In genomic region chr15:57124036-57124435, GRCh38 we compare ENCODE assay signal across 34 cellular contexts.
A peak's percentile ranks its signal among the peaks of the same experiment; 100 is the strongest.
DNase-seq lines count a peak whose midpoint lies in the region; ATAC-seq and TF ChIP-seq lines count a peak whose summit lies in the region.
"Had no signal": no experiment of that assay in that cellular context is flagged by ENCODE, and none has a peak within 500 bp of the region (broad histone marks: within the 10 kb centered on the region; RNA-seq: fewer than 3 reads in every experiment).

No MANE protein-coding gene starts in this region.

- H3K4me2 ChIP-seq in H9 (ENCODE audit: insufficient read depth, insufficient read length, low read length) = no peak overlapping the region
- H3K4me2 ChIP-seq: A549, BLaER1 had no signal

- H4K5ac ChIP-seq in H9 (ENCODE audit: insufficient read length, low read depth, low read length) = no peak overlapping the region

- CTCF ChIA-PET in WTC11 (lab: Charles Lee) = interaction anchor here (0.5 to 1.7 kb wide), 3 partner anchors 15 to 1038 kb away, joined by 3 to 8 read pairs (median 3); no protein-coding TSS in a partner anchor
- CTCF ChIA-PET in activated CD4-positive, alpha-beta memory T cell treated with anti-CD3 and anti-CD28 coated beads, Interleukin-2, amount 10 ng/mL, durations not matched to agents 7 days and 5 days (lab: Charles Lee) = no interaction called here

- no peak overlapping the region for H2BK20ac ChIP-seq in H9 (ENCODE audit: low read depth, low read length, poor library complexity, severe bottlenecking)

- no peak overlapping the region for H3K14ac ChIP-seq in H9 (ENCODE audit: insufficient read depth, low read length)

- H4K91ac ChIP-seq in H9 (ENCODE audit: insufficient read length, low read depth, low read length) = no peak overlapping the region

- peaks cover 3% of the 10 kb centered on the region for H3K4me1 ChIP-seq in H9 (ENCODE audit: insufficient read depth, low read length)
- H3K4me1 ChIP-seq in ovary (ENCODE audit: insufficient read depth) = no peaks in the 10 kb centered on the region
- H3K4me1 ChIP-seq: Caco-2 had no signal

- no peak for TF ChIP-seq POLR2A in ovary (IDR thresholded peaks at IDR 0.05)

- H2BK12ac ChIP-seq in H9 (ENCODE audit: insufficient read length, low read depth, low read length) = no peak overlapping the region

- H3K4me1 Mint-ChIP-seq in H9 (peaks cover 25 to 29% of the 10 kb centered on the region in 2 experiments), WTC11 (peaks cover 45% of the 10 kb centered on the region)
- peaks cover 19% of the 10 kb centered on the region for H3K4me1 Mint-ChIP-seq in activated CD4-positive, alpha-beta memory T cell treated with anti-CD3 and anti-CD28 coated beads, Interleukin-2, amount 10 ng/mL, durations not matched to agents 7 days and 5 days

- no peak for ATAC-seq in WTC11
- ATAC-seq: A549; CD8-positive, alpha-beta T cell had no signal

- H3K36me3 ChIP-seq in ovary = no peaks in the 10 kb centered on the region

- POLR2A ChIA-PET in WTC11 (lab: Charles Lee) = no interaction called here
- POLR2A ChIA-PET in activated CD4-positive, alpha-beta memory T cell treated with anti-CD3 and anti-CD28 coated beads, Interleukin-2, amount 10 ng/mL, durations not matched to agents 7 days and 5 days (lab: Charles Lee) = no interaction called here

- no peak overlapping the region for H4K8ac ChIP-seq in H9 (replicated peaks; ENCODE audit: insufficient read length, low read depth, low read length)

- H3K27me3 ChIP-seq in H9 (ENCODE audit: insufficient read depth, low read length) (no peaks in the 10 kb centered on the region), ovary (no peaks in the 10 kb centered on the region)
- H3K27me3 ChIP-seq: BE2C; BLaER1; BLaER1 treated with 17β-estradiol and CSF1 and Interleukin-3, amounts not matched to agents 10 nM and 100 nM had no signal

- 0 out of 7 replicates have a peak overlapping the region, but pooled peaks of 2 of the 3 experiments have one; percentile 20 to 40 for H3K27ac Mint-ChIP-seq in H9
- H3K27ac Mint-ChIP-seq in WTC11 = peak overlapping the region; percentile 54; the same call in 1 of the 2 replicates
- no peak overlapping the region for H3K27ac Mint-ChIP-seq in activated CD4-positive, alpha-beta memory T cell treated with anti-CD3 and anti-CD28 coated beads, Interleukin-2, amount 10 ng/mL, durations not matched to agents 7 days and 5 days
- H3K27ac Mint-ChIP-seq: B cell; CD4-positive, alpha-beta memory T cell; CD4-positive, alpha-beta T cell; CD4-positive, CD25-positive, alpha-beta regulatory T cell; CD8-positive, alpha-beta memory T cell; CD8-positive, alpha-beta T cell had no signal

- no peak overlapping the region for H2BK5ac ChIP-seq in H9 (ENCODE audit: insufficient read length, low read length)

- DNase-seq in H9 (no peak), WTC11 (ENCODE audit: low spot score) (no peak), dermis microvascular lymphatic vessel endothelial cell (ENCODE audit: low read depth in 2 of 2) (peak; percentile 52 to 78), substantia nigra (lab: John Stamatoyannopoulos, UW) (no peak), ovary (no peak), DMS79 treated with DMSO at 0.1 percent for 48 hours (lab: John Stamatoyannopoulos, UW) (no peak)
- DNase-seq in stimulated activated naive CD4-positive, alpha-beta T cell (lab: John Stamatoyannopoulos, UW) = no peak
- no peak for DNase-seq in activated CD4-positive, alpha-beta memory T cell treated with anti-CD3 and anti-CD28 coated beads, Interleukin-2, amount 10 ng/mL, durations not matched to agents 7 days and 5 days
- DNase-seq: 8988T; ACHN; AML-193; BE2C; C1 segment of cervical spinal cord; Caco-2; Calu3; CD4-positive, alpha-beta memory T cell; CD4-positive, alpha-beta T cell; CD4-positive, CD25-positive, alpha-beta regulatory T cell; CD8-positive, alpha-beta memory T cell; CD8-positive, alpha-beta T cell; COR-L47; DMS 273 treated with DMSO at 0.1 percent for 48 hours; DMS153; DMS53; DMS79; DND-41; EL had no signal

- no peak for TF ChIP-seq CTCF in H9 (conservative IDR thresholded peaks at IDR 0.05)
- no peak for TF ChIP-seq CTCF in WTC11 (IDR thresholded peaks at IDR 0.05)
- TF ChIP-seq CTCF in ovary (IDR thresholded peaks at IDR 0.05) = no peak

- no peak overlapping the region for H3K23ac ChIP-seq in H9 (ENCODE audit: insufficient read length, low read depth, low read length)

- H4K20me1 ChIP-seq in H9 (ENCODE audit: control insufficient read depth, insufficient read depth, insufficient read length) = no peaks in the 10 kb centered on the region
- H4K20me1 ChIP-seq: BLaER1 had no signal

- no peak overlapping the region for H3K56ac ChIP-seq in H9 (ENCODE audit: insufficient read length, low read depth, low read length)

- intact Hi-C loops in ovary (cut with DNase I) = no loop called here

- no peak overlapping the region for H3K9ac ChIP-seq in H9 (ENCODE audit: extremely low read depth, insufficient read length, low read length)
- H3K9ac ChIP-seq: BLaER1; BLaER1 treated with 17β-estradiol and CSF1 and Interleukin-3, amounts not matched to agents 10 nM and 100 nM had no signal

- no CpG with 5 or more reads among the region's 1 CpG for WGBS in H9 (ENCODE audit: extremely low coverage, insufficient read length, low lambda C conversion rate)
- WGBS in ovary, 3 donors = 88 to 100% (median 94%) methylated on average over 1 of the region's 1 CpG

- no peak overlapping the region for H3K4me3 Mint-ChIP-seq in H9
- no peak overlapping the region for H3K4me3 Mint-ChIP-seq in WTC11
- no peak overlapping the region for H3K4me3 Mint-ChIP-seq in activated CD4-positive, alpha-beta memory T cell treated with anti-CD3 and anti-CD28 coated beads, Interleukin-2, amount 10 ng/mL, durations not matched to agents 7 days and 5 days
- H3K4me3 Mint-ChIP-seq: B cell; CD14-positive monocyte; CD4-positive, alpha-beta memory T cell; CD4-positive, alpha-beta T cell; CD4-positive, CD25-positive, alpha-beta regulatory T cell; CD8-positive, alpha-beta memory T cell; CD8-positive, alpha-beta T cell had no signal

- peaks cover 0 to 5% (median 1%) of the 10 kb centered on the region in 3 experiments; a peak in 3 of 7 replicates for H3K36me3 Mint-ChIP-seq in H9 (ENCODE audit: insufficient read depth in 1 of 3, low read depth in 3 of 3)
- H3K36me3 Mint-ChIP-seq in WTC11 = no peaks in the 10 kb centered on the region
- peaks cover 15% of the 10 kb centered on the region for H3K36me3 Mint-ChIP-seq in activated CD4-positive, alpha-beta memory T cell treated with anti-CD3 and anti-CD28 coated beads, Interleukin-2, amount 10 ng/mL, durations not matched to agents 7 days and 5 days (ENCODE audit: low read depth)

- H3K27ac ChIP-seq in H9 (ENCODE audit: insufficient read length, low read depth, low read length) = no peak overlapping the region
- peak overlapping the region; percentile 13 for H3K27ac ChIP-seq in substantia nigra (ENCODE audit: low read depth, low read length, poor library complexity, severe bottlenecking)
- H3K27ac ChIP-seq in ovary = no peak overlapping the region
- H3K27ac ChIP-seq: 22Rv1; A549; BLaER1; BLaER1 treated with 17β-estradiol and CSF1 and Interleukin-3, amounts not matched to agents 10 nM and 100 nM; C4-2B had no signal

- no peak overlapping the region for H2AFZ ChIP-seq in H9 (ENCODE audit: low read length)

- H3K18ac ChIP-seq in H9 (ENCODE audit: insufficient read length, low read depth, low read length) = no peak overlapping the region

- no peak overlapping the region for H2AK5ac ChIP-seq in H9 (ENCODE audit: insufficient read length, low read length)

- H3K79me1 ChIP-seq in H9 (ENCODE audit: insufficient read depth, low read depth, low read length, poor library complexity, severe bottlenecking) = peaks cover 3% of the 10 kb centered on the region

- peaks cover 2% of the 10 kb centered on the region; the same call in 1 of the 2 replicates for H3K79me2 ChIP-seq in H9 (ENCODE audit: insufficient read depth, low read length)

- no peak overlapping the region for H2BK15ac ChIP-seq in H9 (ENCODE audit: low read depth, low read length)

- no peaks in the 10 kb centered on the region for H3K9me3 Mint-ChIP-seq in H9
- H3K9me3 Mint-ChIP-seq in WTC11 = no peaks in the 10 kb centered on the region
- H3K9me3 Mint-ChIP-seq in activated CD4-positive, alpha-beta memory T cell treated with anti-CD3 and anti-CD28 coated beads, Interleukin-2, amount 10 ng/mL, durations not matched to agents 7 days and 5 days = no peaks in the 10 kb centered on the region
- H3K9me3 Mint-ChIP-seq: CD14-positive monocyte; CD4-positive, alpha-beta memory T cell; CD4-positive, alpha-beta T cell; CD8-positive, alpha-beta memory T cell; CD8-positive, alpha-beta T cell had no signal

- H3K23me2 ChIP-seq in H9 (ENCODE audit: insufficient read length, low read depth, low read length, poor library complexity, severe bottlenecking) = no peaks in the 10 kb centered on the region

- H3K9me3 ChIP-seq in H9 (ENCODE audit: control insufficient read depth, low read depth, low read length) (no peaks in the 10 kb centered on the region), ovary (no peaks in the 10 kb centered on the region)
- H3K9me3 ChIP-seq: A549, BE2C, Caco-2 had no signal

- H3T11ph ChIP-seq in H9 (ENCODE audit: low read length) = no peak overlapping the region

- no peak overlapping the region for H2BK120ac ChIP-seq in H9 (ENCODE audit: low read depth, low read length, poor library complexity, severe bottlenecking)

- H3K4me3 ChIP-seq in ovary = no peak overlapping the region
- H3K4me3 ChIP-seq: A549; BLaER1; BLaER1 treated with 17β-estradiol and CSF1 and Interleukin-3, amounts not matched to agents 10 nM and 100 nM had no signal

- no peak overlapping the region for H3K4ac ChIP-seq in H9 (ENCODE audit: low read depth, low read length)

- H3K27me3 Mint-ChIP-seq in H9 (ENCODE audit: low read depth) (no peaks in the 10 kb centered on the region), WTC11 (ENCODE audit: low read depth) (no peaks in the 10 kb centered on the region)
- H3K27me3 Mint-ChIP-seq in activated CD4-positive, alpha-beta memory T cell treated with anti-CD3 and anti-CD28 coated beads, Interleukin-2, amount 10 ng/mL, durations not matched to agents 7 days and 5 days = no peaks in the 10 kb centered on the region
- H3K27me3 Mint-ChIP-seq: B cell; CD4-positive, alpha-beta memory T cell; CD4-positive, alpha-beta T cell; CD4-positive, CD25-positive, alpha-beta regulatory T cell; CD8-positive, alpha-beta memory T cell had no signal

- no peak for TF ChIP-seq EP300 in ovary (IDR thresholded peaks at IDR 0.05)

TF ChIP-seq in WTC11, 78 proteins besides CTCF, POLR2A, EP300 and RAD21:
- TF ChIP-seq ATF1 (CRISPR knock-in tag; IDR thresholded peaks at IDR 0.05) (no peak), ZNF416 (CRISPR knock-in tag; IDR thresholded peaks at IDR 0.05) (no peak), TEAD1 (CRISPR knock-in tag; IDR thresholded peaks at IDR 0.05) (no peak), SP1 (CRISPR knock-in tag; conservative IDR thresholded peaks at IDR 0.05) (no peak)

Comparison
In these comparisons a context has a peak if more than half of its experiments do, and no peak if none do; other contexts are left out.
1. DNase-seq: peak in dermis microvascular lymphatic vessel endothelial cell (2 of 2); none in H9 (single experiment), WTC11 (single experiment), substantia nigra (0 of 49), stimulated activated naive CD4-positive, alpha-beta T cell (0 of 6), ovary (0 of 5), DMS79 treated with DMSO at 0.1 percent for 48 hours (single experiment) and activated CD4-positive, alpha-beta memory T cell treated with anti-CD3 and anti-CD28 coated beads, Interleukin-2, amount 10 ng/mL, durations not matched to agents 7 days and 5 days (single experiment).